16 cellular contexts compared by ENCODE assay signal in the genomic region with DNA sequence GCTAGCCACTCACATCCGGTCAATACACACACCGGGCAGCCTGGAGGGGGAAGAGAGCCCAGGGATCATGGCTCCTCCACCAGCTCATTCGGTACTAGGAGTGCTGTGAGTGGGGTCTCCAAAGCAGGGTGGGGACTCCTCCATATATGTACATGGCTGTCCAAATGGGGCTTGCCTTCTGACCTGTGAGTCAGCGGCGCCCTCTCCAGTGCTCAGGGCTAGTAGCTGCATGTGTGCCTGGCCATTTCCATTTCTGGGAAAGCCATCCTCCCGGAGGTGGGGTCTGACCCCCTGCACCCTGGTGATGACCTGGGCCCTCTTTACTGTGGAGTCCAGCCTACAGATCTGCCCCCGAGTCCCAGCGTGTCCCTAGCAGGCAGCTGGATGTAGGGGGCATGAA.
DNase-seq lines count a peak whose midpoint lies in the region; ATAC-seq, FAIRE-seq and TF ChIP-seq lines count a peak whose summit lies in the region.
"Had no signal": no experiment of that assay in that cellular context is flagged by ENCODE, and none has a peak within 500 bp of the region (broad histone marks: within the 10 kb centered on the region; RNA-seq: fewer than 3 reads in every experiment).

No MANE protein-coding gene starts in this region.

- peak; percentile 27 for DNase-seq in DMS53 (lab: John Stamatoyannopoulos, UW)
- no peak for DNase-seq in DMS53 treated with DMSO at 0.1 percent for 48 hours (lab: John Stamatoyannopoulos, UW; ENCODE audit: unreplicated experiment)
- DNase-seq in HepG2 (ENCODE audit: low spot score), result no peak
- no peak for DNase-seq in right lobe of liver
- peak; percentile 30 for DNase-seq in WERI-Rb-1
- DNase-seq in neuronal stem cell (ENCODE audit: low spot score), result no peak
- no peak for DNase-seq in amniotic stem cell (lab: John Stamatoyannopoulos, UW)
- DNase-seq: CD4-positive, CD25-positive, alpha-beta regulatory T cell; DMS79; GOT3; HCEC 1CT had no signal

- ATAC-seq in HepG2 (no peak), right lobe of liver (no peak), GM18502 (IDR thresholded peaks at IDR 0.05; ENCODE audit: poor library complexity, unreplicated experiment) (no peak)

- TF ChIP-seq POLR2A in HepG2 (IDR thresholded peaks at IDR 0.05; ENCODE audit: insufficient read depth in 1 of 2, low read depth in 2 of 2, low read length in 2 of 2) (no peak), right lobe of liver (IDR thresholded peaks at IDR 0.05) (no peak)

- H3K79me2 ChIP-seq in HepG2 (ENCODE audit: insufficient read depth, low read length), result no peaks in the 10 kb centered on the region

- H3K27me3 ChIP-seq in HepG2 (ENCODE audit: control insufficient read depth in 1 of 2, insufficient read depth in 2 of 2, low read length in 2 of 2) (peaks cover 0 to 4% of the 10 kb centered on the region in 2 experiments; a peak in 2 of 5 replicates), right lobe of liver (no peaks in the 10 kb centered on the region), WERI-Rb-1 (ENCODE audit: insufficient read depth, low read depth, severe bottlenecking) (no peaks in the 10 kb centered on the region), neuronal stem cell (ENCODE audit: control insufficient read depth in 3 of 3, insufficient read depth in 3 of 3, low read depth in 1 of 3, low read length in 3 of 3) (no peaks in the 10 kb centered on the region)
- H3K27me3 ChIP-seq: BLaER1 treated with 17β-estradiol and CSF1 and Interleukin-3, amounts not matched to agents 10 nM and 100 nM had no signal

- intact Hi-C loops in HepG2 (cut with micrococcal nuclease; ENCODE audit: unreplicated experiment) (no loop called here), right lobe of liver (cut with DNase I) (no loop called here)

- no peaks in the 10 kb centered on the region for H3K9me3 ChIP-seq in HepG2 (ENCODE audit: low read length)
- no peaks in the 10 kb centered on the region for H3K9me3 ChIP-seq in right lobe of liver
- H3K9me3 ChIP-seq in WERI-Rb-1 (ENCODE audit: severe bottlenecking), result no peaks in the 10 kb centered on the region
- H3K9me3 ChIP-seq in neuronal stem cell (replicated peaks in 1 of 2; ENCODE audit: control insufficient read depth in 2 of 2, insufficient read depth in 1 of 2, low read depth in 1 of 2, low read length in 2 of 2), result no peaks in the 10 kb centered on the region
- H3K9me3 ChIP-seq: BLaER1 treated with 17β-estradiol and CSF1 and Interleukin-3, amounts not matched to agents 10 nM and 100 nM had no signal

- H3K14ac ChIP-seq in neuronal stem cell (ENCODE audit: low read length), result peak overlapping the region; percentile 26

- H3K4me2 ChIP-seq in HepG2 (ENCODE audit: low read depth, low read length), result no peak overlapping the region
- no peak overlapping the region for H3K4me2 ChIP-seq in neuronal stem cell (ENCODE audit: insufficient read depth, low read length, poor library complexity, severe bottlenecking)

- no peaks in the 10 kb centered on the region for H3K79me1 ChIP-seq in neuronal stem cell (ENCODE audit: low read depth, low read length)

- FAIRE-seq in HepG2 (lab: Jason Lieb, UNC), result no peak
- FAIRE-seq: GM12891 had no signal

- H3K9ac ChIP-seq in HepG2 (ENCODE audit: insufficient read depth, low read depth, low read length) (no peak overlapping the region), neuronal stem cell (ENCODE audit: low read depth, low read length, poor library complexity) (no peak overlapping the region)
- H3K9ac ChIP-seq: BLaER1 treated with 17β-estradiol and CSF1 and Interleukin-3, amounts not matched to agents 10 nM and 100 nM had no signal

- CTCF ChIA-PET in HepG2 (lab: Yijun Ruan, JAX; ENCODE audit: low intra/inter-chr PET ratio, low total read pairs), result no interaction called here

- no peak overlapping the region for H2BK5ac ChIP-seq in neuronal stem cell (ENCODE audit: low read length)

- TF ChIP-seq CTCF in HepG2 (CRISPR knock-in tag; IDR thresholded peaks at IDR 0.05), result peak; percentile 22; the same call in 1 of the 2 replicates
- no peak for TF ChIP-seq CTCF in right lobe of liver (IDR thresholded peaks at IDR 0.05)
- TF ChIP-seq CTCF in WERI-Rb-1 (IDR thresholded peaks at IDR 0.05; ENCODE audit: low read depth, low read length), result peak; percentile 59; the same call in 1 of the 2 replicates

- H4K20me1 ChIP-seq in HepG2 (ENCODE audit: insufficient read depth, low read length), result no peaks in the 10 kb centered on the region
- H4K20me1 ChIP-seq: BLaER1 treated with 17β-estradiol and CSF1 and Interleukin-3, amounts not matched to agents 10 nM and 100 nM had no signal

- H3K23ac ChIP-seq in neuronal stem cell (ENCODE audit: low read depth, low read length, poor library complexity), result peak overlapping the region; percentile 5

- POLR2A ChIA-PET in HepG2 (lab: Yijun Ruan, JAX), result no interaction called here

- peak overlapping the region; percentile 64 for H2AK5ac ChIP-seq in neuronal stem cell (ENCODE audit: low read depth, low read length)

- no peak overlapping the region for H2BK12ac ChIP-seq in neuronal stem cell (ENCODE audit: low read length)

- H3K4ac ChIP-seq in neuronal stem cell (ENCODE audit: low read length), result no peak overlapping the region

- H2BK15ac ChIP-seq in neuronal stem cell (ENCODE audit: low read length), result peak overlapping the region; percentile 32

- TF ChIP-seq EP300 in HepG2 (IDR thresholded peaks at IDR 0.05; ENCODE audit: low read depth in 2 of 2, low read length in 2 of 2) (no peak), HepG2 (CRISPR knock-in tag; IDR thresholded peaks at IDR 0.05; ENCODE audit: borderline replicate concordance) (no peak)

- in situ Hi-C loops in HepG2 (cut with HindIII; ENCODE audit: extremely low pct_ligation_motif_present, low pct_unique_long_range_greater_than_20kb), result no loop called here

- H3K36me3 ChIP-seq in HepG2 (replicated peaks in 1 of 2; ENCODE audit: control insufficient read depth in 1 of 2, insufficient read depth in 2 of 2, low read length in 2 of 2), result no peaks in the 10 kb centered on the region
- no peaks in the 10 kb centered on the region for H3K36me3 ChIP-seq in right lobe of liver
- no peaks in the 10 kb centered on the region for H3K36me3 ChIP-seq in WERI-Rb-1
- H3K36me3 ChIP-seq in neuronal stem cell (replicated peaks in 1 of 2; ENCODE audit: control insufficient read depth in 2 of 2, insufficient read depth in 2 of 2, low read length in 2 of 2), result no peaks in the 10 kb centered on the region
- H3K36me3 ChIP-seq: BLaER1 treated with 17β-estradiol and CSF1 and Interleukin-3, amounts not matched to agents 10 nM and 100 nM had no signal

- no peak for TF ChIP-seq RAD21 in HepG2 (CRISPR knock-in tag; IDR thresholded peaks at IDR 0.05)

- peak overlapping the region; percentile 83 for H3K18ac ChIP-seq in neuronal stem cell (ENCODE audit: low read length)

- WGBS in HepG2 (ENCODE audit: low lambda C conversion rate), result 67% methylated on average over 3 of the region's 8 CpGs
- 60% methylated on average over 1 of the region's 8 CpGs for WGBS in right lobe of liver (ENCODE audit: insufficient coverage, low coverage, low lambda C conversion rate, missing lambda C conversion rate)
- no CpG with 5 or more reads among the region's 8 CpGs for WGBS in neuronal stem cell (ENCODE audit: extremely low coverage in 2 of 2, insufficient read length in 2 of 2, insufficient replicate concordance in 1 of 2), 2 donors

- no peak overlapping the region for H2BK120ac ChIP-seq in neuronal stem cell (ENCODE audit: low read depth, low read length)

- H4K8ac ChIP-seq in neuronal stem cell (ENCODE audit: low read depth, low read length), result no peak overlapping the region

- no peak overlapping the region for H2AFZ ChIP-seq in HepG2 (ENCODE audit: low read length)
- H2AFZ ChIP-seq in neuronal stem cell (ENCODE audit: low read length), result no peak overlapping the region

- H4K91ac ChIP-seq in neuronal stem cell (ENCODE audit: low read depth, low read length, poor library complexity), result peak overlapping the region; percentile 16

- H3K27ac ChIP-seq in HepG2 (ENCODE audit: extremely low read length, insufficient read depth, low read length), result no peak overlapping the region
- no peak overlapping the region for H3K27ac ChIP-seq in right lobe of liver
- H3K27ac ChIP-seq in WERI-Rb-1, result no peak overlapping the region
- H3K27ac ChIP-seq in neuronal stem cell (replicated peaks; ENCODE audit: low read length), result no peak overlapping the region
- H3K27ac ChIP-seq: 22Rv1; BLaER1 treated with 17β-estradiol and CSF1 and Interleukin-3, amounts not matched to agents 10 nM and 100 nM; HL-60 had no signal

- no peak overlapping the region for H3K4me3 ChIP-seq in HepG2 (replicated peaks in 1 of 3; ENCODE audit: insufficient read depth in 1 of 3, low read depth in 2 of 3, low read length in 3 of 3)
- H3K4me3 ChIP-seq in right lobe of liver, result no peak overlapping the region
- no peak overlapping the region for H3K4me3 ChIP-seq in WERI-Rb-1 (ENCODE audit: low read depth, low read length)
- H3K4me3 ChIP-seq in neuronal stem cell (ENCODE audit: low read length in 2 of 2), result no peak overlapping the region
- H3K4me3 ChIP-seq: BLaER1 treated with 17β-estradiol and CSF1 and Interleukin-3, amounts not matched to agents 10 nM and 100 nM had no signal

- H3K4me1 ChIP-seq in HepG2 (ENCODE audit: insufficient read depth, low read length) (peaks cover 31% of the 10 kb centered on the region), right lobe of liver (no peaks in the 10 kb centered on the region), neuronal stem cell (ENCODE audit: control insufficient read depth in 2 of 2, insufficient read depth in 1 of 2, low read depth in 1 of 2, low read length in 2 of 2) (peaks cover 31 to 36% of the 10 kb centered on the region in 2 donors)

- no TSS peak for BruUV-seq in HepG2 (replicated peaks; lab: Mats Ljungman, UMichigan)

TF ChIP-seq in HepG2, 621 proteins besides CTCF, POLR2A, EP300 and RAD21:
- TF ChIP-seq AGO2 (optimal IDR thresholded peaks at IDR 0.05; ENCODE audit: low read depth, low read length) (peak; percentile 21), GTF2F1 (IDR thresholded peaks at IDR 0.05; ENCODE audit: low read length) (no peak)

Comparison
In these comparisons a context has a peak if more than half of its experiments do, and no peak if none do; other contexts are left out.
1. DNase-seq: peak in DMS53 (single experiment) and WERI-Rb-1 (single experiment); none in DMS53 treated with DMSO at 0.1 percent for 48 hours (single experiment), HepG2 (single experiment), right lobe of liver (0 of 3), neuronal stem cell (single experiment) and amniotic stem cell (single experiment).
2. CTCF ChIP-seq: peak in HepG2 (single experiment) and WERI-Rb-1 (single experiment); none in right lobe of liver (0 of 4).